22 cellular contexts compared by ENCODE assay signal in the genomic region with DNA sequence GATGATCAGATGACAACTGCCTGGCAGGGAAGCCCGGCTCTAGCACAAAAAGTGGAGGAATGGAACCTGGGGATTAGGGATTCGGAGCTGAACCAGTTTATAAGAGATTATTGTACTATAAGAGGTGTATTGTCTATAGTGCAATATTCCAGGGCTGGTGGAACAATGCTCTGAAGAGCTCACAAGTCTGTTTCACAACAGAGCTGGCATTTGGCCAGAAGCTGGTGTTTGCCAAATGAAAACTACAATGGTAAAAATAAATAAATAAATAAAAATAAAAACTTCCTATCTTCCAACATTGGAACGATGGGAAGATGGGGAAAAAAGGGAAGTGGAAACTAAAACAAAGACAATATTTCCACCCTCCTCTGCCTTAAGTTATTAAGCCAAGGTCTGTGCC.
"Had no signal": no experiment of that assay in that cellular context is flagged by ENCODE, and none has a peak within 500 bp of the region (broad histone marks: within the 10 kb centered on the region; RNA-seq: fewer than 3 reads in every experiment).

No MANE protein-coding gene starts in this region.

- H3K4me3 Mint-ChIP-seq: activated CD4-positive, alpha-beta memory T cell treated with anti-CD3 and anti-CD28 coated beads for 36 hours; activated naive CD4-positive, alpha-beta T cell treated with anti-CD3 and anti-CD28 coated beads, Interleukin-2, amount 10 ng/mL, durations not matched to agents 7 days and 5 days; endodermal cell; naive thymus-derived CD4-positive, alpha-beta T cell; neural crest cell; type B pancreatic cell had no signal

- H3K36me3 Mint-ChIP-seq: activated CD4-positive, alpha-beta memory T cell treated with anti-CD3 and anti-CD28 coated beads for 36 hours; activated naive CD4-positive, alpha-beta T cell treated with anti-CD3 and anti-CD28 coated beads, Interleukin-2, amount 10 ng/mL, durations not matched to agents 7 days and 5 days; naive thymus-derived CD4-positive, alpha-beta T cell; type B pancreatic cell had no signal

- DNase-seq: activated CD4-positive, alpha-beta memory T cell treated with anti-CD3 and anti-CD28 coated beads for 36 hours; activated CD4-positive, alpha-beta T cell treated with anti-CD3 and anti-CD28 coated beads for 48 hours; activated effector memory CD4-positive, alpha-beta T cell treated with Interleukin-2 at 50 U/mL for 16 hours; activated naive CD4-positive, alpha-beta T cell treated with anti-CD3 and anti-CD28 coated beads, Interleukin-2, amount 10 ng/mL, durations not matched to agents 7 days and 5 days; activated T-cell treated with anti-CD3 and anti-CD28 coated beads, Interleukin-2, amount 50 U/mL, for 48 hours; amygdala; cortex of kidney; endodermal cell; kidney; lower lobe of right lung; naive thymus-derived CD4-positive, alpha-beta T cell; retina; spleen; stimulated activated CD4-positive, alpha-beta T cell treated with anti-CD3 and anti-CD28 coated beads, Interleukin-4, amount 100 ng/mL, for 1 hour; stimulated activated naive CD4-positive, alpha-beta T cell treated with Interleukin-2 at 50 U/mL for 16 hours had no signal

- H3K9me3 ChIP-seq: lower lobe of right lung, thoracic aorta, vagina had no signal

- H3K27me3 Mint-ChIP-seq: activated CD4-positive, alpha-beta memory T cell treated with anti-CD3 and anti-CD28 coated beads for 36 hours; activated naive CD4-positive, alpha-beta T cell treated with anti-CD3 and anti-CD28 coated beads, Interleukin-2, amount 10 ng/mL, durations not matched to agents 7 days and 5 days; naive thymus-derived CD4-positive, alpha-beta T cell; progenitor cell of endocrine pancreas; type B pancreatic cell had no signal

- H3K4me1 ChIP-seq: lower lobe of right lung, spleen, vagina had no signal

- H3K4me3 ChIP-seq: lower lobe of right lung, spleen, thoracic aorta, vagina had no signal

- H3K27ac ChIP-seq: epithelial cell of prostate, lower lobe of right lung, spleen, thoracic aorta, vagina had no signal

- H3K4me1 Mint-ChIP-seq: activated naive CD4-positive, alpha-beta T cell treated with anti-CD3 and anti-CD28 coated beads, Interleukin-2, amount 10 ng/mL, durations not matched to agents 7 days and 5 days; endodermal cell; naive thymus-derived CD4-positive, alpha-beta T cell had no signal

- ATAC-seq: left lobe of liver; lower lobe of right lung; naive thymus-derived CD4-positive, alpha-beta T cell had no signal

- H3K36me3 ChIP-seq: lower lobe of right lung, spleen, thoracic aorta, vagina had no signal

- H3K27ac Mint-ChIP-seq: activated CD4-positive, alpha-beta memory T cell treated with anti-CD3 and anti-CD28 coated beads for 36 hours; activated naive CD4-positive, alpha-beta T cell treated with anti-CD3 and anti-CD28 coated beads, Interleukin-2, amount 10 ng/mL, durations not matched to agents 7 days and 5 days; endodermal cell; naive thymus-derived CD4-positive, alpha-beta T cell; progenitor cell of endocrine pancreas; type B pancreatic cell had no signal

- H3K27me3 ChIP-seq: spleen, vagina had no signal
